14 cellular contexts compared by ENCODE assay signal in genomic region chr7:52168085-52168484, GRCh38.
DNase-seq lines count a peak whose midpoint lies in the region; TF ChIP-seq lines count a peak whose summit lies in the region.
"Had no signal": no experiment of that assay in that cellular context is flagged by ENCODE, and none has a peak within 500 bp of the region (broad histone marks: within the 10 kb centered on the region; RNA-seq: fewer than 3 reads in every experiment).

No MANE protein-coding gene starts in this region.

- H3F3A ChIP-seq in MM.1S (ENCODE audit: insufficient read depth, low read length), result no peaks in the 10 kb centered on the region

- no peak overlapping the region for H3K27ac ChIP-seq in MM.1S (ENCODE audit: low read length)
- H3K27ac ChIP-seq in brain microvascular endothelial cell, result no peak overlapping the region
- H3K27ac ChIP-seq in osteoblast (ENCODE audit: low read depth, low read length), result no peak overlapping the region
- H3K27ac ChIP-seq: psoas muscle had no signal

- H3K36me3 ChIP-seq in MM.1S (replicated peaks; ENCODE audit: insufficient read depth, low read length) (no peaks in the 10 kb centered on the region), brain microvascular endothelial cell (replicated peaks) (no peaks in the 10 kb centered on the region), osteoblast (ENCODE audit: insufficient read depth, low read length) (no peaks in the 10 kb centered on the region)

- no peak overlapping the region for H3K9ac ChIP-seq in MM.1S (ENCODE audit: low read length)

- H3K4me1 ChIP-seq in MM.1S (ENCODE audit: low read length), result no peaks in the 10 kb centered on the region
- H3K4me1 ChIP-seq in osteoblast (ENCODE audit: insufficient read depth, low read length), result no peaks in the 10 kb centered on the region
- H3K4me1 ChIP-seq: psoas muscle had no signal

- no peaks in the 10 kb centered on the region for H3K9me3 Mint-ChIP-seq in progenitor cell of endocrine pancreas (ENCODE audit: low read depth)
- H3K9me3 Mint-ChIP-seq in activated naive CD4-positive, alpha-beta T cell treated with anti-CD3 and anti-CD28 coated beads, Interleukin-2, amount 10 ng/mL, durations not matched to agents 7 days and 5 days, result peaks cover 9% of the 10 kb centered on the region

- H2AFZ ChIP-seq in MM.1S (ENCODE audit: low read length), result 0 out of 2 replicates have a peak overlapping the region, but pooled peaks have one; percentile 15
- no peak overlapping the region for H2AFZ ChIP-seq in osteoblast (ENCODE audit: low read length)

- in situ Hi-C loops in GM13977 (cut with MboI; ENCODE audit: low pct_unique_long_range_greater_than_20kb, low sequenced_read_pairs, unreplicated experiment), result no loop called here
- in situ Hi-C loops in brain microvascular endothelial cell (cut with HindIII; ENCODE audit: low pct_ligation_motif_present, low sequenced_read_pairs), result no loop called here

- H3K9me2 ChIP-seq in MM.1S (replicated peaks; ENCODE audit: insufficient read depth, low read length), result no peaks in the 10 kb centered on the region

- H3K4me3 Mint-ChIP-seq in progenitor cell of endocrine pancreas (ENCODE audit: low read depth), result no peak overlapping the region
- H3K4me3 Mint-ChIP-seq in activated naive CD4-positive, alpha-beta T cell treated with anti-CD3 and anti-CD28 coated beads, Interleukin-2, amount 10 ng/mL, durations not matched to agents 7 days and 5 days, result no peak overlapping the region
- H3K4me3 Mint-ChIP-seq: T-helper 1 cell treated with Interleukin-12 subunit alpha and Interleukin-12 subunit beta and Interleukin-4 antibody, amounts not matched to agents 30 μg/mL and 1 μg/mL, for 36 hours had no signal

- H3K27me3 ChIP-seq in MM.1S (replicated peaks; ENCODE audit: insufficient read depth, low read length), result no peaks in the 10 kb centered on the region
- no peaks in the 10 kb centered on the region for H3K27me3 ChIP-seq in brain microvascular endothelial cell (replicated peaks)
- H3K27me3 ChIP-seq in osteoblast (ENCODE audit: insufficient read depth, low read length), result no peaks in the 10 kb centered on the region

- H3K4me1 Mint-ChIP-seq in progenitor cell of endocrine pancreas (ENCODE audit: low read depth), result no peaks in the 10 kb centered on the region
- H3K4me1 Mint-ChIP-seq in activated naive CD4-positive, alpha-beta T cell treated with anti-CD3 and anti-CD28 coated beads, Interleukin-2, amount 10 ng/mL, durations not matched to agents 7 days and 5 days, result no peaks in the 10 kb centered on the region

- TF ChIP-seq CTCF in GM13977 (IDR thresholded peaks at IDR 0.05; ENCODE audit: extremely low read depth, insufficient read depth, missing control alignments), result peak; percentile 44
- TF ChIP-seq CTCF in MM.1S (IDR thresholded peaks at IDR 0.05; ENCODE audit: low read length), result peak; percentile 36
- peak; percentile 6 for TF ChIP-seq CTCF in brain microvascular endothelial cell (IDR thresholded peaks at IDR 0.05; ENCODE audit: low read depth, low read length, missing control alignments)
- TF ChIP-seq CTCF in progenitor cell of endocrine pancreas (IDR thresholded peaks at IDR 0.05; ENCODE audit: unreplicated experiment), result peak; percentile 51
- TF ChIP-seq CTCF in osteoblast (IDR thresholded peaks at IDR 0.05; ENCODE audit: extremely low read depth, low read depth, low read length), result no peak

- H3K27ac Mint-ChIP-seq in progenitor cell of endocrine pancreas, result no peak overlapping the region
- no peak overlapping the region for H3K27ac Mint-ChIP-seq in activated naive CD4-positive, alpha-beta T cell treated with anti-CD3 and anti-CD28 coated beads, Interleukin-2, amount 10 ng/mL, durations not matched to agents 7 days and 5 days
- H3K27ac Mint-ChIP-seq: T-helper 1 cell treated with Interleukin-12 subunit alpha and Interleukin-12 subunit beta and Interleukin-4 antibody, amounts not matched to agents 30 μg/mL and 1 μg/mL, for 36 hours had no signal

- CTCF ChIA-PET in activated naive CD4-positive, alpha-beta T cell treated with anti-CD3 and anti-CD28 coated beads, Interleukin-2, amount 10 ng/mL, durations not matched to agents 7 days and 5 days (lab: Charles Lee), result no interaction called here

- H3K4me2 ChIP-seq in MM.1S (ENCODE audit: low read depth, low read length) (no peak overlapping the region), osteoblast (ENCODE audit: insufficient read depth, low read length) (no peak overlapping the region)

- DNase-seq in GM13977 (ENCODE audit: low spot score) (no peak), MM.1S (no peak), brain microvascular endothelial cell (no peak), progenitor cell of endocrine pancreas (ENCODE audit: low spot score, unreplicated experiment) (no peak), dedifferentiated amniotic fluid mesenchymal stem cell (ENCODE audit: extremely low spot score) (no peak), osteoblast (ENCODE audit: insufficient read length, low spot score, missing footprints) (no peak)
- DNase-seq in activated naive CD4-positive, alpha-beta T cell treated with anti-CD3 and anti-CD28 coated beads, Interleukin-2, amount 10 ng/mL, durations not matched to agents 7 days and 5 days, result no peak
- DNase-seq: activated CD4-positive, alpha-beta T cell treated with anti-CD3 and anti-CD28 coated beads, Interleukin-2, amount 50 U/mL, for 1 hour; activated gamma-delta T cell treated with Interleukin-2 at 50 U/mL for 16 hours; caudate nucleus; hippocampal formation; NCI-H1092; psoas muscle had no signal

- H3K27me3 Mint-ChIP-seq in progenitor cell of endocrine pancreas, result no peaks in the 10 kb centered on the region
- no peaks in the 10 kb centered on the region for H3K27me3 Mint-ChIP-seq in activated naive CD4-positive, alpha-beta T cell treated with anti-CD3 and anti-CD28 coated beads, Interleukin-2, amount 10 ng/mL, durations not matched to agents 7 days and 5 days

- H3K4me3 ChIP-seq in MM.1S (ENCODE audit: low read length), result no peak overlapping the region
- no peak overlapping the region for H3K4me3 ChIP-seq in brain microvascular endothelial cell (ENCODE audit: low read depth, low read length)
- no peak overlapping the region for H3K4me3 ChIP-seq in osteoblast (ENCODE audit: insufficient read depth, low read length)
- H3K4me3 ChIP-seq: psoas muscle had no signal

- H3K9me3 ChIP-seq in MM.1S (replicated peaks; ENCODE audit: insufficient read depth, low read length), result no peaks in the 10 kb centered on the region
- H3K9me3 ChIP-seq in osteoblast (ENCODE audit: low read depth, low read length), result no peaks in the 10 kb centered on the region
- H3K9me3 ChIP-seq: psoas muscle had no signal

- no peaks in the 10 kb centered on the region for H4K20me1 ChIP-seq in MM.1S (ENCODE audit: insufficient read depth, low read length)
- no peaks in the 10 kb centered on the region for H4K20me1 ChIP-seq in osteoblast (ENCODE audit: insufficient read depth, low read length)

- no peaks in the 10 kb centered on the region for H3K36me3 Mint-ChIP-seq in progenitor cell of endocrine pancreas (ENCODE audit: insufficient read depth)
- no peaks in the 10 kb centered on the region for H3K36me3 Mint-ChIP-seq in activated naive CD4-positive, alpha-beta T cell treated with anti-CD3 and anti-CD28 coated beads, Interleukin-2, amount 10 ng/mL, durations not matched to agents 7 days and 5 days

- H3K79me2 ChIP-seq in MM.1S (ENCODE audit: low read length) (no peaks in the 10 kb centered on the region), osteoblast (ENCODE audit: insufficient read depth, low read length) (no peaks in the 10 kb centered on the region)
